14 cellular contexts compared by ENCODE assay signal in the genomic region with DNA sequence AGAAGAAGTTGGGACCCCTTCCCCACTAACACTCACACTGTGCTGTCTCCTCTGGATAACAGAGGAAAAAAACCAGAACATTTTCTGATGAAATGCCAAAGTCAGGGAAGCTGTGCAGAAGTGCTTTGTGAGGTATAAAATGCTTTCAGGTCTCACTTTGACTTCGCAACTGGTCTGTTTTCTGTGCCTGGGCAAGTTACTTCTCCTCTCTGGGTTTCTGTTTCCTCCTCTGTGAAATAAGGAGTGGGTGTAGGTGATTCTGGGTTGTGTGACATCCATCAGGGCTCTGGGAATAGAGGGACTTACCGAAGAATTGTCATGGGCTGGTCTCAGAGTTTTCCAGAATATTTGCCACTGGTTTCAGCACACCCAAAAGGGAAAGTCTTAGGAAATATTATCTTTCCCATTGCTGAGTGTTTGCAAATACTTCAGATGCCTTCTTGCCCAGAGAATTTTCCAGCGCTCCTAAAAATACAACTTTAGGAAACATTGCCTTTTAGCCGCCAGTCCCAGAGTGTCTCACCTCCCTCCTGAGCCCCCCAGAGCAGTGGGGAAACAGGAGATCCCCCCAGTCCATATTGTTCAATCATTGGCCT.
DNase-seq lines count a peak whose midpoint lies in the region; ATAC-seq and TF ChIP-seq lines count a peak whose summit lies in the region.
"Had no signal": no experiment of that assay in that cellular context is flagged by ENCODE, and none has a peak within 500 bp of the region (broad histone marks: within the 10 kb centered on the region; RNA-seq: fewer than 3 reads in every experiment).

No MANE protein-coding gene starts in this region.

- H3K9me3 Mint-ChIP-seq in activated T-cell treated with anti-CD3 and anti-CD28 coated beads, Interleukin-2, amount 50 U/mL, for 24 hours = no peaks in the 10 kb centered on the region
- H3K9me3 Mint-ChIP-seq in activated naive CD4-positive, alpha-beta T cell treated with anti-CD3 and anti-CD28 coated beads, Interleukin-2, amount 50 U/mL, for 72 hours = peaks cover 3 to 4% of the 10 kb centered on the region in 2 donors

- H3K4me3 Mint-ChIP-seq in activated T-cell treated with anti-CD3 and anti-CD28 coated beads, Interleukin-2, amount 50 U/mL, for 24 hours = peak overlapping the region; percentile 81

- H4K91ac ChIP-seq in mesenchymal stem cell (ENCODE audit: low read length) = no peak overlapping the region

- no peak overlapping the region for H3K9ac ChIP-seq in mesenchymal stem cell (ENCODE audit: low read length)

- H3K14ac ChIP-seq in mesenchymal stem cell (ENCODE audit: low read length in 2 of 2) = no peak overlapping the region

- no peak for TF ChIP-seq EP300 in transverse colon (IDR thresholded peaks at IDR 0.05; ENCODE audit: low read depth)

- H4K8ac ChIP-seq in mesenchymal stem cell (ENCODE audit: low read length) = no peak overlapping the region

- H3K27ac ChIP-seq in mesenchymal stem cell (ENCODE audit: low read length, poor library complexity, severe bottlenecking) (peak overlapping the region; percentile 18), transverse colon (peak overlapping the region in 3 of 4 donors; percentile 30 to 51 (median 32)), foreskin keratinocyte (no peak overlapping the region)
- H3K27ac ChIP-seq: brain microvascular endothelial cell, SJSA1 had no signal

- H2BK12ac ChIP-seq in mesenchymal stem cell (ENCODE audit: low read length in 2 of 2) = no peak overlapping the region

- DNase-seq in activated T-cell treated with anti-CD3 and anti-CD28 coated beads, Interleukin-2, amount 50 U/mL, for 24 hours = no peak
- DNase-seq in activated T-cell treated with anti-CD3 and anti-CD28 coated beads, Interleukin-2, amount 50 U/mL, for 48 hours = no peak
- DNase-seq in activated naive CD4-positive, alpha-beta T cell treated with anti-CD3 and anti-CD28 coated beads, Interleukin-2, amount 50 U/mL, for 72 hours (ENCODE audit: low spot score in 2 of 2) = no peak
- peak; percentile 47 for DNase-seq in mesenchymal stem cell
- no peak for DNase-seq in transverse colon
- DNase-seq in pons (ENCODE audit: low spot score) = no peak
- no peak for DNase-seq in activated CD8-positive, alpha-beta memory T cell treated with anti-CD3 and anti-CD28 coated beads, Interleukin-2, amount 50 U/mL, for 4 hours
- no peak for DNase-seq in foreskin keratinocyte
- DNase-seq: brain microvascular endothelial cell, DND-41, NCI-H1105 treated with DMSO at 0.1 percent for 48 hours, NCI-H526, nucleus accumbens had no signal

- no peaks in the 10 kb centered on the region for H3K79me1 ChIP-seq in mesenchymal stem cell (replicated peaks; ENCODE audit: low read length, poor library complexity, severe bottlenecking)

- no peak overlapping the region for H3K4me2 ChIP-seq in mesenchymal stem cell (ENCODE audit: low read length, poor library complexity, severe bottlenecking)

- no peak for TF ChIP-seq POLR2A in transverse colon (IDR thresholded peaks at IDR 0.05)

- H3K27me3 Mint-ChIP-seq in activated T-cell treated with anti-CD3 and anti-CD28 coated beads, Interleukin-2, amount 50 U/mL, for 24 hours = no peaks in the 10 kb centered on the region

- H3K9me3 ChIP-seq in mesenchymal stem cell (ENCODE audit: control insufficient read depth, low read length) (no peaks in the 10 kb centered on the region), transverse colon (no peaks in the 10 kb centered on the region)
- H3K9me3 ChIP-seq: SJSA1 had no signal

- 58% methylated on average over 3 of the region's 4 CpGs for WGBS in mesenchymal stem cell
- 69 to 82% methylated on average over 2 to 4 of the region's 4 CpGs for WGBS in transverse colon (ENCODE audit: low coverage in 1 of 2), 2 donors

- peaks cover 14% of the 10 kb centered on the region in 2 experiments for H3K27me3 ChIP-seq in mesenchymal stem cell (ENCODE audit: control insufficient read depth in 1 of 2, insufficient read depth in 1 of 2, low read length in 2 of 2)
- H3K27me3 ChIP-seq in transverse colon = no peaks in the 10 kb centered on the region
- no peaks in the 10 kb centered on the region for H3K27me3 ChIP-seq in foreskin keratinocyte

- H3K4ac ChIP-seq in mesenchymal stem cell (ENCODE audit: low read depth in 1 of 2, low read length in 2 of 2) = no peak overlapping the region

- H3K4me3 ChIP-seq in mesenchymal stem cell (ENCODE audit: insufficient read depth in 1 of 2, low read depth in 1 of 2, low read length in 2 of 2) (no peak overlapping the region), transverse colon (no peak overlapping the region)
- H3K4me3 ChIP-seq: SJSA1 had no signal

- TF ChIP-seq CTCF in transverse colon (IDR thresholded peaks at IDR 0.05) (no peak), foreskin keratinocyte (conservative IDR thresholded peaks at IDR 0.05) (no peak)

- H3K27ac Mint-ChIP-seq in activated T-cell treated with anti-CD3 and anti-CD28 coated beads, Interleukin-2, amount 50 U/mL, for 24 hours = peak overlapping the region; percentile 88
- H3K27ac Mint-ChIP-seq in activated naive CD4-positive, alpha-beta T cell treated with anti-CD3 and anti-CD28 coated beads, Interleukin-2, amount 50 U/mL, for 72 hours = peak overlapping the region; percentile 92 to 97

- H2AFZ ChIP-seq in mesenchymal stem cell (ENCODE audit: low read depth, low read length) = no peak overlapping the region

- H3K4me1 ChIP-seq in mesenchymal stem cell (ENCODE audit: control insufficient read depth, insufficient read depth, low read depth, low read length) (no peaks in the 10 kb centered on the region), transverse colon (peaks cover 0 to 4% (median 4%) of the 10 kb centered on the region in 4 donors), foreskin keratinocyte (no peaks in the 10 kb centered on the region)
- H3K4me1 ChIP-seq: SJSA1 had no signal

- no peaks in the 10 kb centered on the region for H3K36me3 Mint-ChIP-seq in activated T-cell treated with anti-CD3 and anti-CD28 coated beads, Interleukin-2, amount 50 U/mL, for 24 hours (ENCODE audit: low read depth)
- H3K36me3 Mint-ChIP-seq in activated naive CD4-positive, alpha-beta T cell treated with anti-CD3 and anti-CD28 coated beads, Interleukin-2, amount 50 U/mL, for 72 hours = peaks cover 0 to 24% of the 10 kb centered on the region in 2 donors

- H3K4me1 Mint-ChIP-seq in activated T-cell treated with anti-CD3 and anti-CD28 coated beads, Interleukin-2, amount 50 U/mL, for 24 hours (ENCODE audit: low read depth) = peaks cover 92% of the 10 kb centered on the region

- no peak overlapping the region for H2AK5ac ChIP-seq in mesenchymal stem cell (ENCODE audit: low read length, severe bottlenecking)

- intact Hi-C loops in transverse colon (cut with DNase I; ENCODE audit: low total_unique reads) = no loop called here

- H3K36me3 ChIP-seq in mesenchymal stem cell (ENCODE audit: control insufficient read depth in 1 of 2, insufficient read depth in 2 of 2, low read depth in 1 of 2, low read length in 2 of 2) (peaks cover 0 to 6% of the 10 kb centered on the region in 2 experiments), transverse colon (no peaks in the 10 kb centered on the region)
- H3K36me3 ChIP-seq: brain microvascular endothelial cell, SJSA1 had no signal

- no peak overlapping the region for H2BK5ac ChIP-seq in mesenchymal stem cell (ENCODE audit: low read depth, low read length, poor library complexity, severe bottlenecking)

- no peak overlapping the region for H3K18ac ChIP-seq in mesenchymal stem cell (ENCODE audit: low read depth in 1 of 2, low read length in 2 of 2)

- H2BK120ac ChIP-seq in mesenchymal stem cell (ENCODE audit: low read depth, low read length) = no peak overlapping the region

- in situ Hi-C loops in transverse colon (cut with MboI; ENCODE audit: low pct_ligation_motif_present in 1 of 4, low pct_unique_long_range_greater_than_20kb in 1 of 4, low sequenced_read_pairs in 3 of 4) = loop anchor here in 1 of 4 donors (10.0 kb wide), 1 partner anchor 104 kb away; no protein-coding TSS in a partner anchor

- no peak overlapping the region for H2BK15ac ChIP-seq in mesenchymal stem cell (ENCODE audit: low read depth, poor library complexity, severe bottlenecking)

- peak; percentile 17 to 26 for ATAC-seq in activated naive CD4-positive, alpha-beta T cell treated with anti-CD3 and anti-CD28 coated beads, Interleukin-2, amount 50 U/mL, for 72 hours
- ATAC-seq in foreskin keratinocyte = no peak

- H3K23ac ChIP-seq in mesenchymal stem cell (ENCODE audit: low read length in 2 of 2) = no peak overlapping the region
